10 cellular contexts compared by ENCODE assay signal in the genomic region with DNA sequence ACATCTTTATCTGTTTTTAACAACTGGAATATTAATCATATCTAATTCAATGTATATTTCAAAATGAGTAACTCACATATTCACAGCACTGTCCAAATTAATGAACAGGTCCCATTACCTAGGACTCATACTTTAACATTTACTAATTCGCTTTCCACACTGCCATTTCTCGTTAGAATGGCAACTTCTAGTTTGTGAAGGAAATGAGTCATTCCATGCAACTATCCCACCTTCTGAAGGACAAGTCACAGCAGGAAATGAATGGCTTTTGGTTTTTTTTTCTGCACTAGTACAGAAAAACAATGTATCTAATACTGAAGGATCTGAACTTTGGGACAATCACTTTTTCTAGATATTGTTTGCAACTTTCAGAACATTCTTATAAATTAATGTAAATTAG. TPM values are rescaled to one million over a fixed set of nuclear protein-coding genes. Genes with fewer than 3 reads are reported as not detected.
DNase-seq lines count a peak whose midpoint lies in the region; ATAC-seq and TF ChIP-seq lines count a peak whose summit lies in the region.
"Had no signal": no experiment of that assay in that cellular context is flagged by ENCODE, and none has a peak within 500 bp of the region (broad histone marks: within the 10 kb centered on the region; RNA-seq: fewer than 3 reads in every experiment).

No MANE protein-coding gene starts in this region.

- ATAC-seq in GM19452 (IDR thresholded peaks at IDR 0.05; ENCODE audit: unreplicated experiment) (peak; percentile 71), GM19455 (IDR thresholded peaks at IDR 0.05; ENCODE audit: unreplicated experiment) (no peak)

- no peaks in the 10 kb centered on the region for H3K36me3 ChIP-seq in tibial artery

- TF ChIP-seq CTCF in epithelial cell of proximal tubule (conservative IDR thresholded peaks at IDR 0.05; ENCODE audit: low read depth, low read length) (no peak), tibial artery (IDR thresholded peaks at IDR 0.05) (no peak)

- H3K4me1 ChIP-seq in tibial artery = peaks cover 0 to 3% (median 2%) of the 10 kb centered on the region in 4 donors

- no peaks in the 10 kb centered on the region for H3K27me3 ChIP-seq in tibial artery

- no peak overlapping the region for H3K27ac ChIP-seq in tibial artery

- no peaks in the 10 kb centered on the region for H3K9me3 ChIP-seq in tibial artery

- H3K4me3 ChIP-seq in epithelial cell of proximal tubule (ENCODE audit: low read depth, low read length) = no peak overlapping the region
- no peak overlapping the region for H3K4me3 ChIP-seq in tibial artery

- DNase-seq in A172 (ENCODE audit: low spot score) = peak; percentile 61
- DNase-seq in MV-4-11 (lab: John Stamatoyannopoulos, UW) = peak; percentile 66
- DNase-seq in epithelial cell of proximal tubule (ENCODE audit: low read depth) = peak; percentile 25
- no peak for DNase-seq in putamen (ENCODE audit: low spot score)
- no peak for DNase-seq in hippocampal formation (lab: John Stamatoyannopoulos, UW)
- no peak for DNase-seq in tibial artery
- DNase-seq: CD4-positive, alpha-beta T cell; NCI-H1417 had no signal

- intact Hi-C loops in tibial artery (cut with DNase I; ENCODE audit: low total_unique reads) = no loop called here

RNA-seq across cellular contexts. Expression of a gene that starts 24.6 kb away (rescaled TPM):
- not detected in 2 replicates for total RNA-seq in A172 (2014; rRNA removed; shearing (Covaris generic))
- not detected in 2 replicates for total RNA-seq in epithelial cell of proximal tubule
- total RNA-seq: CD4-positive, alpha-beta T cell had no signal

RNA-seq across cellular contexts. Expression of a gene that starts 30.1 kb away (rescaled TPM):
- total RNA-seq in A172 (2014; rRNA removed; shearing (Covaris generic)) = 0.02 TPM in 1 of 2 replicates, not detected in the other
- 2.3 and 2.9 TPM in 2 replicates for total RNA-seq in epithelial cell of proximal tubule

Comparison
In these comparisons a context has a peak if more than half of its experiments do, and no peak if none do; other contexts are left out.
1. DNase-seq: peak in A172 (single experiment), MV-4-11 (single experiment) and epithelial cell of proximal tubule (single experiment); none in putamen (single experiment), hippocampal formation (0 of 2) and tibial artery (0 of 2).